ENCODE assay signal across 8 cellular contexts in genomic region chr22:41565403-41566054, GRCh38. TPM values are rescaled to one million over a fixed set of nuclear protein-coding genes. Genes with fewer than 3 reads are reported as not detected.
DNase-seq lines count a peak whose midpoint lies in the region; ATAC-seq, FAIRE-seq and TF ChIP-seq lines count a peak whose summit lies in the region.

No MANE protein-coding gene starts in this region.

- H2AFZ ChIP-seq in OCI-LY7 (ENCODE audit: low read length) = no peak overlapping the region

- H3K4me1 ChIP-seq in mucosa of descending colon (ENCODE audit: low read depth) (no peaks in the 10 kb centered on the region), OCI-LY7 (ENCODE audit: insufficient read depth, low read length, poor library complexity, severe bottlenecking) (no peaks in the 10 kb centered on the region)

- POLR2A ChIA-PET in OCI-LY7 (lab: Charles Lee) = no interaction called here

- H3K9me3 ChIP-seq in mucosa of descending colon (no peaks in the 10 kb centered on the region), OCI-LY7 (ENCODE audit: low read length) (no peaks in the 10 kb centered on the region)

- peak; percentile 62 for FAIRE-seq in H54 (lab: Jason Lieb, UNC)

- no peak for TF ChIP-seq CTCF in mucosa of descending colon (IDR thresholded peaks at IDR 0.05)
- no peak for TF ChIP-seq CTCF in OCI-LY7 (conservative IDR thresholded peaks at IDR 0.05; ENCODE audit: low read length)

- H3K9me2 ChIP-seq in OCI-LY7 (ENCODE audit: insufficient read depth, low read length) = no peaks in the 10 kb centered on the region

- no peaks in the 10 kb centered on the region for H3K79me2 ChIP-seq in OCI-LY7 (ENCODE audit: insufficient read depth, low read depth, low read length)

- H3K4me3 ChIP-seq in mucosa of descending colon = no peak overlapping the region
- no peak overlapping the region for H3K4me3 ChIP-seq in OCI-LY7 (ENCODE audit: low read depth, low read length, poor library complexity, severe bottlenecking)

- H3K4me2 ChIP-seq in OCI-LY7 (ENCODE audit: low read length) = no peak overlapping the region

- ATAC-seq in mucosa of descending colon (peak; percentile 42), HG03159 (IDR thresholded peaks at IDR 0.05; ENCODE audit: unreplicated experiment) (no peak)

- BruUV-seq in OCI-LY7 (replicated peaks; lab: Mats Ljungman, UMichigan) = no TSS peak

- no peak for TF ChIP-seq POLR2A in H54 (IDR thresholded peaks at IDR 0.05; ENCODE audit: low read depth, low read length)

- H4K20me1 ChIP-seq in OCI-LY7 (ENCODE audit: insufficient read depth, low read length) = no peaks in the 10 kb centered on the region

- no peaks in the 10 kb centered on the region for H3K36me3 ChIP-seq in mucosa of descending colon (ENCODE audit: low read depth)
- no peaks in the 10 kb centered on the region for H3K36me3 ChIP-seq in OCI-LY7 (ENCODE audit: insufficient read depth, low read length)

- CTCF ChIA-PET in OCI-LY7 (lab: Charles Lee; ENCODE audit: unreplicated experiment) = no interaction called here

- intact Hi-C loops in mucosa of descending colon (cut with DNase I, micrococcal nuclease) = no loop called here
- intact Hi-C loops in OCI-LY7 (cut with micrococcal nuclease; ENCODE audit: unreplicated experiment) = no loop called here

- DNase-seq in H54 (ENCODE audit: insufficient read length, low spot score) (peak; percentile 61), NCI-H446 (lab: John Stamatoyannopoulos, UW) (peak; percentile 41 to 70), cerebellar cortex (ENCODE audit: low spot score) (peak; percentile 84), mucosa of descending colon (no peak), midbrain (lab: John Stamatoyannopoulos, UW) (no peak), GM19240 (ENCODE audit: insufficient read length, low spot score) (no peak), OCI-LY7 (ENCODE audit: low spot score) (no peak)

- H3K27ac ChIP-seq in OCI-LY7 (ENCODE audit: low read depth, low read length, poor library complexity, severe bottlenecking) = no peak overlapping the region

RNA-seq across cellular contexts. Expression of gene CSDC2, which starts 4.7 kb away (rescaled TPM):
- 1 to 10 TPM in 2 of 3 donors, under 1 TPM in 1; 0.26 to 1.6 (median 1.0) TPM for total RNA-seq in mucosa of descending colon
- not detected in 2 replicates for total RNA-seq in OCI-LY7 (2014; rRNA removed; shearing (Covaris generic))
- total RNA-seq in OCI-LY7 (2022) = not detected in 2 replicates

RNA-seq across cellular contexts. Expression of gene POLR3H, which starts 21.3 kb away (rescaled TPM):
- total RNA-seq in mucosa of descending colon (10 to 100 TPM; 12.4 to 26.1 (median 15.7) TPM), OCI-LY7 (2022) (41.0 and 48.3 TPM in 2 replicates)
- total RNA-seq in OCI-LY7 (2014; rRNA removed; shearing (Covaris generic)) = 26.6 and 28.5 TPM in 2 replicates

RNA-seq across cellular contexts. Expression of gene PMM1, which starts 24.1 kb away (rescaled TPM):
- total RNA-seq in mucosa of descending colon = 10 to 100 TPM; 40.7 to 69.4 (median 51.7) TPM
- total RNA-seq in OCI-LY7 (2014; rRNA removed; shearing (Covaris generic)) = 17.0 and 17.5 TPM in 2 replicates
- total RNA-seq in OCI-LY7 (2022) = 40.5 and 45.7 TPM in 2 replicates

RNA-seq across cellular contexts. Expression of gene DESI1, which starts 55.3 kb away (rescaled TPM):
- 10 to 100 TPM; 23.4 to 28.7 (median 26.3) TPM for total RNA-seq in mucosa of descending colon
- 20.4 and 39.0 TPM in 2 replicates for total RNA-seq in OCI-LY7 (2014; rRNA removed; shearing (Covaris generic))
- total RNA-seq in OCI-LY7 (2022) = 59.0 and 65.0 TPM in 2 replicates

RNA-seq across cellular contexts. Expression of gene XRCC6, which starts 55.6 kb away (rescaled TPM):
- total RNA-seq in mucosa of descending colon (100 to 1,000 TPM; 169 to 193 (median 177) TPM), OCI-LY7 (2022) (374 and 426 TPM in 2 replicates)
- 378 and 419 TPM in 2 replicates for total RNA-seq in OCI-LY7 (2014; rRNA removed; shearing (Covaris generic))

Comparison
In these comparisons a context has a peak if more than half of its experiments do, and no peak if none do; other contexts are left out.
1. DNase-seq: peak in H54 (single experiment), NCI-H446 (2 of 2) and cerebellar cortex (single experiment); none in mucosa of descending colon (0 of 3), midbrain (single experiment), GM19240 (single experiment) and OCI-LY7 (single experiment).